1 cellular context compared by ENCODE assay signal in the genomic region with DNA sequence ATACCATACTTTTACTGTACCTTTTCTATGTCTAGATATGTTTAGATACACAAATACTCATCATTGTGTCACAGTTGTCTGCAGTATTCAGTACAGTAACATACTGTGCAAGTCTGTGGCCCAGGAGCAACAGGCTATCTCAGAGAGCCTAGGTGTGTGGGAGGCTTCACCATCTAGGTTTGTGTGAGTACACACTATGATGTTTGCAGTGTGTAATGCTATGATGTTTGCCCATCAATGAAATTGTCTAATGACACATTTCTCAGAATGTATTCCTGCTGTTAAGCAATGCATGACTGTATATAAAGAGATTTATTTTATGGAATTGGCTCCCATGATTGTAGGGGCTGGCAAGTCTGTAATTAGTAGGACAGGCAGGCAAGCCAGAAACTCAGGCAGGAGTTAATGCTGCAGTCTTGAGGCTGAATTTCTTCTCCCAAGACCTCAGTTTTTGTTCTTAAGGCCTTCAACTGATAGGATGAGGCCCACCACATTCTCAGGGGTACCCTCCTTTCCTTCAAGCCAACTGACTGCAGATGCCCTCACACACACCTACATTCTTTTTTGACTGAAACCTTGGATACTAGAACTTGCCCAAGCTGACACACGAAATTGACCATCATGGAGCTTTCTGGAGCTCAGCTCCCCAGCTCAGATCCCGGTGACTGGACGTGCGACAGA.
TF ChIP-seq lines count a peak whose summit lies in the region.

No MANE protein-coding gene starts in this region.

TF ChIP-seq in H1, 55 proteins besides CTCF, POLR2A, EP300 and RAD21:
- TF ChIP-seq SIX5 (IDR thresholded peaks at IDR 0.05; ENCODE audit: low read depth, low read length) (no peak), JUN (IDR thresholded peaks at IDR 0.05; ENCODE audit: low read depth, low read length) (no peak), RFX5 (IDR thresholded peaks at IDR 0.05; ENCODE audit: borderline replicate concordance, low read depth, low read length) (no peak), POLR2AphosphoS5 (IDR thresholded peaks at IDR 0.05; ENCODE audit: low read depth, low read length) (no peak), SP2 (IDR thresholded peaks at IDR 0.05; ENCODE audit: low read length) (no peak), ZNF274 (IDR thresholded peaks at IDR 0.05; ENCODE audit: borderline replicate concordance, extremely low read depth, low read length) (no peak), JUND (IDR thresholded peaks at IDR 0.05; ENCODE audit: low read length) (no peak), SIRT6 (IDR thresholded peaks at IDR 0.05; ENCODE audit: low read length) (no peak), HDAC2 (IDR thresholded peaks at IDR 0.05; ENCODE audit: borderline replicate concordance in 1 of 2, low read depth in 2 of 2, low read length in 2 of 2) (no peak), NRF1 (IDR thresholded peaks at IDR 0.05; ENCODE audit: low read depth, low read length) (no peak), KDM4A (IDR thresholded peaks at IDR 0.05; ENCODE audit: low read depth, low read length, severe bottlenecking) (no peak), EZH2 (IDR thresholded peaks at IDR 0.05; ENCODE audit: low read depth, low read length, severe bottlenecking) (no peak), SAP30 (IDR thresholded peaks at IDR 0.05; ENCODE audit: insufficient read depth, insufficient replicate concordance, low read length) (no peak), RBBP5 (IDR thresholded peaks at IDR 0.05; ENCODE audit: borderline replicate concordance, low read depth, low read length) (no peak), GABPA (IDR thresholded peaks at IDR 0.05; ENCODE audit: borderline replicate concordance, insufficient read depth, low read length) (no peak), TBP (IDR thresholded peaks at IDR 0.05; ENCODE audit: low read depth, low read length) (no peak), ASH2L (IDR thresholded peaks at IDR 0.05; ENCODE audit: low read length) (no peak), CREB1 (IDR thresholded peaks at IDR 0.05) (no peak), SP4 (IDR thresholded peaks at IDR 0.05; ENCODE audit: low read length) (no peak)
- TF ChIP-seq, protein P1, sequence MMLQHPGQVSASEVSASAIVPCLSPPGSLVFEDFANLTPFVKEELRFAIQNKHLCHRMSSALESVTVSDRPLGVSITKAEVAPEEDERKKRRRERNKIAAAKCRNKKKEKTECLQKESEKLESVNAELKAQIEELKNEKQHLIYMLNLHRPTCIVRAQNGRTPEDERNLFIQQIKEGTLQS (IDR thresholded peaks at IDR 0.05; ENCODE audit: insufficient read depth, low read depth, low read length): no peak
